Comparison of ENCODE assay signal across 1 cellular context in genomic region chr5:80125022-80125961, GRCh38.
TF ChIP-seq lines count a peak whose summit lies in the region.

No MANE protein-coding gene starts in this region.

TF ChIP-seq in GM12878, 131 proteins besides CTCF, POLR2A, EP300 and RAD21 (continued from another document and continues in another):
- TF ChIP-seq RBBP5 (conservative IDR thresholded peaks at IDR 0.05) (no peak), ZBTB40 (IDR thresholded peaks at IDR 0.05; ENCODE audit: borderline replicate concordance) (peak; percentile 77; the same call in 1 of the 2 replicates), TBL1XR1 (IDR thresholded peaks at IDR 0.05; ENCODE audit: low read depth, low read length) (no peak), YY1 (IDR thresholded peaks at IDR 0.05; ENCODE audit: low read depth, low read length) (no peak), NFXL1 (IDR thresholded peaks at IDR 0.05; ENCODE audit: borderline replicate concordance) (no peak), MTA3 (IDR thresholded peaks at IDR 0.05; ENCODE audit: borderline replicate concordance, low read length) (peak; percentile 53; the same call in 1 of the 2 replicates), JUNB (IDR thresholded peaks at IDR 0.05) (no peak), E4F1 (IDR thresholded peaks at IDR 0.05; ENCODE audit: borderline replicate concordance, partially characterized antibody) (no peak), FOS (IDR thresholded peaks at IDR 0.05; ENCODE audit: borderline replicate concordance, extremely low read depth, insufficient read length) (no peak), EZH2 (IDR thresholded peaks at IDR 0.05; ENCODE audit: borderline replicate concordance, control insufficient read depth, low read depth, low read length) (no peak), ZBED1 (IDR thresholded peaks at IDR 0.05; ENCODE audit: borderline replicate concordance) (no peak), CHD4 (IDR thresholded peaks at IDR 0.05) (0 out of 2 replicates have a peak, but pooled peaks have one; percentile 52), ZSCAN29 (IDR thresholded peaks at IDR 0.05) (no peak), STAT1 (conservative IDR thresholded peaks at IDR 0.05) (no peak), CEBPB (IDR thresholded peaks at IDR 0.05; ENCODE audit: borderline replicate concordance in 1 of 2, low read depth in 2 of 2, low read length in 2 of 2) (no peak), PAX8 (IDR thresholded peaks at IDR 0.05) (no peak), BCL11A (IDR thresholded peaks at IDR 0.05; ENCODE audit: low read depth, low read length) (peak; percentile 72; the same call in 1 of the 2 replicates), NR2C1 (IDR thresholded peaks at IDR 0.05) (no peak), FOXK2 (IDR thresholded peaks at IDR 0.05) (no peak), DPF2 (IDR thresholded peaks at IDR 0.05) (no peak), CREM (IDR thresholded peaks at IDR 0.05; ENCODE audit: low read depth) (peak; percentile 74; the same call in 1 of the 2 replicates), ZBTB4 (CRISPR knock-in tag; IDR thresholded peaks at IDR 0.05) (0 out of 2 replicates have a peak, but pooled peaks have one; percentile 32), CREB1 (IDR thresholded peaks at IDR 0.05; ENCODE audit: low read depth) (no peak), SUPT20H (IDR thresholded peaks at IDR 0.05; ENCODE audit: borderline replicate concordance, control insufficient read depth, low read depth, low read length) (no peak), BHLHE40 (IDR thresholded peaks at IDR 0.05; ENCODE audit: borderline replicate concordance in 1 of 2, low read depth in 2 of 2, low read length in 1 of 2) (peak; percentile 50 to 80; a peak in 3 of 4 replicates), SREBF1 (IDR thresholded peaks at IDR 0.05; ENCODE audit: low read length) (no peak), POLR2AphosphoS2 (IDR thresholded peaks at IDR 0.05; ENCODE audit: low read depth, low read length) (no peak), RELB (IDR thresholded peaks at IDR 0.05; ENCODE audit: low read depth) (no peak; the same call in none of the 2 replicates), GABPA (IDR thresholded peaks at IDR 0.05; ENCODE audit: low read depth) (no peak), ZNF622 (IDR thresholded peaks at IDR 0.05) (no peak), ZNF274 (IDR thresholded peaks at IDR 0.05; ENCODE audit: insufficient read depth, insufficient read length) (no peak), E2F4 (IDR thresholded peaks at IDR 0.05; ENCODE audit: low read depth, low read length) (no peak), ZBTB33 (IDR thresholded peaks at IDR 0.05) (no peak), ZNF592 (IDR thresholded peaks at IDR 0.05) (no peak), SIN3A (IDR thresholded peaks at IDR 0.05; ENCODE audit: low read depth, low read length) (no peak), BACH1 (IDR thresholded peaks at IDR 0.05; ENCODE audit: borderline replicate concordance) (0 out of 2 replicates have a peak, but pooled peaks have one; percentile 9), PML (IDR thresholded peaks at IDR 0.05; ENCODE audit: low read length) (no peak), IRF5 (IDR thresholded peaks at IDR 0.05; ENCODE audit: borderline replicate concordance) (no peak), CHD2 (IDR thresholded peaks at IDR 0.05; ENCODE audit: borderline replicate concordance, low read depth, low read length) (no peak; the same call in 1 of the 2 replicates), SUZ12 (IDR thresholded peaks at IDR 0.05; ENCODE audit: unreplicated experiment) (no peak), ETV6 (conservative IDR thresholded peaks at IDR 0.05 in 1 of 2, IDR thresholded peaks at IDR 0.05 in 1 of 2; ENCODE audit: borderline replicate concordance in 1 of 2, low read depth in 1 of 2) (peak in 1 of 2 experiments; percentile 65; a peak in 2 of 4 replicates), SPI1 (IDR thresholded peaks at IDR 0.05; ENCODE audit: borderline replicate concordance, insufficient read depth, low read depth, low read length) (peak; percentile 97), GATAD2B (conservative IDR thresholded peaks at IDR 0.05; ENCODE audit: low read depth) (no peak)
